Comparison of ENCODE assay signal across 27 cellular contexts in the genomic region with DNA sequence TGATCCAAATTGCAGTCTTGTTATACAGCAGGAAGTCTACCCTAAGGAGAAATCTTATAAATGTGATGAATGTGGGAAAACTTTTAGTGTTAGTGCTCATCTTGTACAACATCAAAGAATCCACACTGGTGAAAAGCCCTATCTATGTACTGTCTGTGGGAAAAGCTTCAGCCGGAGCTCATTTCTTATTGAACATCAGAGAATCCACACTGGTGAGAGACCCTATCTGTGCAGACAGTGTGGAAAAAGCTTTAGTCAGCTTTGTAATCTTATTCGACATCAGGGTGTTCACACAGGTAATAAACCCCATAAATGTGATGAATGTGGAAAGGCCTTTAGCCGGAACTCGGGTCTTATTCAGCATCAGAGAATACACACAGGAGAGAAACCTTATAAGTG. TPM values are rescaled to one million over a fixed set of nuclear protein-coding genes. Genes with fewer than 3 reads are reported as not detected.
DNase-seq lines count a peak whose midpoint lies in the region; ATAC-seq and TF ChIP-seq lines count a peak whose summit lies in the region.
"Had no signal": no experiment of that assay in that cellular context is flagged by ENCODE, and none has a peak within 500 bp of the region (broad histone marks: within the 10 kb centered on the region; RNA-seq: fewer than 3 reads in every experiment).

No MANE protein-coding gene starts in this region.

- no peak overlapping the region for H3K56ac ChIP-seq in IMR-90 (ENCODE audit: extremely low read depth, insufficient read depth, low read length)

- H3K27ac ChIP-seq in IMR-90 (ENCODE audit: insufficient read depth, low read length) = no peak overlapping the region
- H3K27ac ChIP-seq in subcutaneous abdominal adipose tissue (ENCODE audit: low read depth, low read length) = no peak overlapping the region
- H3K27ac ChIP-seq: gastrocnemius medialis, right atrium auricular region, tibial artery, WERI-Rb-1 had no signal

- BruUV-seq in IMR-90 (replicated peaks; lab: Mats Ljungman, UMichigan) = no TSS peak

- H3K36me3 ChIP-seq in IMR-90 (ENCODE audit: control insufficient read depth, insufficient read depth, low read length) (peaks cover 32% of the 10 kb centered on the region), subcutaneous abdominal adipose tissue (ENCODE audit: control insufficient read depth in 5 of 5, insufficient read depth in 5 of 5, low read length in 5 of 5) (peaks cover 41 to 56% (median 53%) of the 10 kb centered on the region in 5 donors), BE2C (peaks cover 41% of the 10 kb centered on the region)

- no peak overlapping the region for H2BK15ac ChIP-seq in IMR-90 (ENCODE audit: low read depth, low read length)

- H3K79me1 ChIP-seq in IMR-90 (ENCODE audit: low read depth in 1 of 2, low read length in 2 of 2) = peaks cover 0 to 7% of the 10 kb centered on the region in 2 experiments; a peak in 1 of 4 replicates

- no peak overlapping the region for H3K4me2 ChIP-seq in IMR-90 (ENCODE audit: low read depth, low read length)

- in situ Hi-C loops in IMR-90 (cut with MboI; ENCODE audit: low sequenced_read_pairs) = no loop called here

- H3K9ac ChIP-seq in IMR-90 (ENCODE audit: low read depth, low read length) (no peak overlapping the region), subcutaneous abdominal adipose tissue (ENCODE audit: low read length in 5 of 5) (no peak overlapping the region)

- H3K4me1 ChIP-seq in IMR-90 (ENCODE audit: control insufficient read depth, insufficient read depth, low read length) (no peaks in the 10 kb centered on the region), subcutaneous abdominal adipose tissue (ENCODE audit: control insufficient read depth in 5 of 5, insufficient read depth in 5 of 5, low read length in 5 of 5) (peaks cover 0 to 9% (median 0%) of the 10 kb centered on the region in 5 donors), BE2C (no peaks in the 10 kb centered on the region)
- H3K4me1 ChIP-seq: gastrocnemius medialis, right atrium auricular region, tibial artery had no signal

- H2BK20ac ChIP-seq in IMR-90 (ENCODE audit: low read depth, low read length) = no peak overlapping the region

- DNase-seq in NCI-H748 (lab: John Stamatoyannopoulos, UW; ENCODE audit: unreplicated experiment) (peak; percentile 21), NCI-H748 treated with DMSO at 0.1 percent for 48 hours (lab: John Stamatoyannopoulos, UW) (no peak), IMR-90 (peak; percentile 20), epithelial cell of esophagus (ENCODE audit: low read depth) (peak; percentile 6), BE2C (no peak)
- DNase-seq: activated CD4-positive, alpha-beta T cell treated with anti-CD3 and anti-CD28 coated beads, Interleukin-2, amount 50 U/mL, for 48 hours; activated naive CD4-positive, alpha-beta T cell treated with Interleukin-2 at 50 U/mL for 16 hours; activated T-cell treated with anti-CD3 and anti-CD28 coated beads, Interleukin-2, amount 50 U/mL, for 1 hour; gastrocnemius medialis; GDM1; left cardiac atrium; NCI-H1436 treated with DMSO at 0.1 percent for 48 hours; NCI-H226; NK-92 treated with Interleukin-12 subunit alpha and Interleukin-12 subunit beta, amount 100 ng/mL, for 24 hours; occipital lobe; Right ventricle myocardium superior; stimulated activated CD4-positive, alpha-beta T cell treated with anti-CD3 and anti-CD28 coated beads, Interleukin-15, amount 100 ng/mL, for 24 hours; tibial artery; WERI-Rb-1 had no signal

- CTCF ChIA-PET in IMR-90 (lab: Yijun Ruan, JAX) = no interaction called here

- H4K20me1 ChIP-seq in IMR-90 (ENCODE audit: insufficient read depth, low read length) = no peaks in the 10 kb centered on the region

- ATAC-seq in IMR-90 (ENCODE audit: low read depth) (no peak), HG03521 (IDR thresholded peaks at IDR 0.05; ENCODE audit: unreplicated experiment) (no peak), GM18868 (IDR thresholded peaks at IDR 0.05; ENCODE audit: unreplicated experiment) (no peak)
- ATAC-seq: gastrocnemius medialis; left cardiac atrium; stimulated activated memory B cell treated with anti-CD40 and anti-IgM and Interleukin-4, amounts not matched to agents 10 μg/mL and 1 μg/mL and 100 μg/mL, for 72 hours had no signal

- H3K18ac ChIP-seq in IMR-90 (ENCODE audit: low read depth, low read length) = no peak overlapping the region

- intact Hi-C loops in IMR-90 (cut with micrococcal nuclease) = no loop called here

- no peak overlapping the region for H3K14ac ChIP-seq in IMR-90 (replicated peaks; ENCODE audit: low read depth, low read length)

- no peak overlapping the region for H2AK9ac ChIP-seq in IMR-90 (replicated peaks; ENCODE audit: low read depth, low read length, poor library complexity)

- POLR2A ChIA-PET in IMR-90 (lab: Charles Lee; ENCODE audit: unreplicated experiment) = no interaction called here

- no peak overlapping the region for H2BK120ac ChIP-seq in IMR-90 (ENCODE audit: low read depth, low read length)

- no peak overlapping the region for H2AFZ ChIP-seq in IMR-90 (replicated peaks; ENCODE audit: low read length, poor library complexity)

- no CpG with 5 or more reads among the region's 4 CpGs for WGBS in IMR-90 (ENCODE audit: extremely low coverage in 2 of 2, insufficient read length in 1 of 2), 2 experiments

- H4K91ac ChIP-seq in IMR-90 (ENCODE audit: insufficient read depth, low read depth, low read length) = no peak overlapping the region

- no peak overlapping the region for H4K5ac ChIP-seq in IMR-90 (ENCODE audit: low read depth, low read length)

- H3K4me3 ChIP-seq in IMR-90 (ENCODE audit: insufficient read depth, low read depth, low read length) (no peak overlapping the region), epithelial cell of esophagus (ENCODE audit: low read length) (no peak overlapping the region), subcutaneous abdominal adipose tissue (ENCODE audit: low read depth in 1 of 5, low read length in 5 of 5) (peak overlapping the region; percentile 6 to 61 (median 41)), BE2C (ENCODE audit: low read depth, low read length) (no peak overlapping the region)
- H3K4me3 ChIP-seq: right atrium auricular region, tibial artery had no signal

- no peak overlapping the region for H3K23ac ChIP-seq in IMR-90 (ENCODE audit: low read depth, low read length)

- TF ChIP-seq RAD21 in IMR-90 (IDR thresholded peaks at IDR 0.05; ENCODE audit: low read length) = no peak

- H3K9me1 ChIP-seq in IMR-90 (ENCODE audit: insufficient read depth, low read length) = no peaks in the 10 kb centered on the region

- no peak overlapping the region for H4K8ac ChIP-seq in IMR-90 (ENCODE audit: low read depth in 2 of 2, low read length in 2 of 2)

- H2BK5ac ChIP-seq in IMR-90 (ENCODE audit: low read depth, low read length, poor library complexity, severe bottlenecking) = no peak overlapping the region

- peaks cover 66% of the 10 kb centered on the region for H3K9me3 ChIP-seq in IMR-90 (ENCODE audit: control insufficient read depth, insufficient read depth, low read length)
- H3K9me3 ChIP-seq in subcutaneous abdominal adipose tissue (ENCODE audit: control insufficient read depth in 5 of 5, low read length in 5 of 5) = peaks cover 57 to 90% (median 85%) of the 10 kb centered on the region in 5 donors
- peaks cover 24% of the 10 kb centered on the region for H3K9me3 ChIP-seq in BE2C

- no peak for TF ChIP-seq POLR2A in IMR-90 (IDR thresholded peaks at IDR 0.05; ENCODE audit: low read depth, low read length)

- no peaks in the 10 kb centered on the region for H3K27me3 ChIP-seq in IMR-90 (ENCODE audit: control insufficient read depth, insufficient read depth, low read length)
- peaks cover 0 to 4% (median 0%) of the 10 kb centered on the region in 5 donors for H3K27me3 ChIP-seq in subcutaneous abdominal adipose tissue (ENCODE audit: control insufficient read depth in 5 of 5, insufficient read depth in 4 of 5, low read length in 5 of 5)
- no peaks in the 10 kb centered on the region for H3K27me3 ChIP-seq in BE2C
- H3K27me3 ChIP-seq: gastrocnemius medialis, right atrium auricular region, tibial artery had no signal

- no peak overlapping the region for H3K4ac ChIP-seq in IMR-90 (ENCODE audit: low read depth, low read length)

- H2AK5ac ChIP-seq in IMR-90 (ENCODE audit: low read depth, low read length) = no peak overlapping the region

- dilution Hi-C loops in IMR-90 (cut with HindIII; ENCODE audit: low sequenced_read_pairs, unreplicated experiment) = no loop called here

- TF ChIP-seq CTCF in IMR-90 (conservative IDR thresholded peaks at IDR 0.05; ENCODE audit: low read depth, low read length) = no peak
- TF ChIP-seq CTCF in epithelial cell of esophagus (IDR thresholded peaks at IDR 0.05; ENCODE audit: insufficient read depth, low read depth, low read length, missing control alignments) = no peak
- TF ChIP-seq CTCF in BE2C (IDR thresholded peaks at IDR 0.05; ENCODE audit: low read depth, low read length) = no peak

TF ChIP-seq in IMR-90, 13 proteins besides CTCF, POLR2A, EP300 and RAD21 (continues in another document):
- TF ChIP-seq MXI1 (IDR thresholded peaks at IDR 0.05; ENCODE audit: borderline replicate concordance, low read depth, low read length) = no peak

RNA-seq across cellular contexts. Expression of a gene that starts 10.4 kb away (rescaled TPM):
- total RNA-seq in IMR-90 (2012; rRNA removed) = 19.9 and 21.4 TPM in 2 replicates
- polyA plus RNA-seq in IMR-90 (2012; rRNA removed) = 3.7 and 5.9 TPM in 2 replicates
- polyA plus RNA-seq in IMR-90 (2012; cell fraction: cytosol; rRNA removed) = 0.43 and 0.67 TPM in 2 replicates
- polyA plus RNA-seq in IMR-90 (2012; cell fraction: nucleus; rRNA removed; ENCODE audit: low replicate concordance) = 1.2 and 18.2 TPM in 2 replicates
- 4.8 TPM for polyA plus RNA-seq in BE2C (2012; ENCODE audit: insufficient read depth, insufficient read length, low read depth)

RNA-seq across cellular contexts. Expression of a gene that starts 10.7 kb away (rescaled TPM):
- total RNA-seq in IMR-90 (2012; rRNA removed) = 8.6 and 11.1 TPM in 2 replicates
- polyA plus RNA-seq in IMR-90 (2012; rRNA removed) = 6.4 and 7.5 TPM in 2 replicates
- 0.71 and 2.2 TPM in 2 replicates for polyA plus RNA-seq in IMR-90 (2012; cell fraction: cytosol; rRNA removed)
- 0.13 and 2.2 TPM in 2 replicates for polyA plus RNA-seq in IMR-90 (2012; cell fraction: nucleus; rRNA removed; ENCODE audit: low replicate concordance)
- polyA plus RNA-seq in BE2C (2012; ENCODE audit: insufficient read depth, insufficient read length, low read depth) = 17.1 TPM

RNA-seq across cellular contexts. Expression of a gene that starts 24.3 kb away (rescaled TPM):
- total RNA-seq in IMR-90 (2012; rRNA removed) = under 0.01 TPM in 1 of 2 replicates, not detected in the other
- not detected in 2 replicates for polyA plus RNA-seq in IMR-90 (2012; rRNA removed)
- not detected in 2 replicates for polyA plus RNA-seq in IMR-90 (2012; cell fraction: cytosol; rRNA removed)
- polyA plus RNA-seq in IMR-90 (2012; cell fraction: nucleus; rRNA removed; ENCODE audit: low replicate concordance) = 0.02 and 0.09 TPM in 2 replicates
- polyA plus RNA-seq in BE2C (2012; ENCODE audit: insufficient read depth, insufficient read length, low read depth) = 0.22 TPM

RNA-seq across cellular contexts. Expression of a gene that starts 26.5 kb away (rescaled TPM):
- total RNA-seq in IMR-90 (2012; rRNA removed) = not detected in 2 replicates
- not detected in 2 replicates for polyA plus RNA-seq in IMR-90 (2012; rRNA removed)
- polyA plus RNA-seq in IMR-90 (2012; cell fraction: cytosol; rRNA removed) = not detected in 2 replicates
- not detected in 2 replicates for polyA plus RNA-seq in IMR-90 (2012; cell fraction: nucleus; rRNA removed; ENCODE audit: low replicate concordance)
- 0.57 TPM for polyA plus RNA-seq in BE2C (2012; ENCODE audit: insufficient read depth, insufficient read length, low read depth)
- total RNA-seq: astrocyte; mononuclear cell; T-helper 1 cell treated with Interleukin-12 subunit alpha and Interleukin-12 subunit beta and Interleukin-4 antibody, amounts not matched to agents 30 ng/mL and 1 ng/mL, for 36 hours had no signal

Comparison
In these comparisons a context has a peak if more than half of its experiments do, and no peak if none do; other contexts are left out.
1. DNase-seq: peak in NCI-H748 (single experiment), IMR-90 (single experiment) and epithelial cell of esophagus (single experiment); none in NCI-H748 treated with DMSO at 0.1 percent for 48 hours (single experiment) and BE2C (single experiment).
2. H3K4me3 ChIP-seq: peak in subcutaneous abdominal adipose tissue (5 of 5); none in IMR-90 (single experiment), epithelial cell of esophagus (single experiment) and BE2C (single experiment).